ENCODE assay signal across 8 cellular contexts in genomic region chr11:57566035-57566504, GRCh38. TPM values are rescaled to one million over a fixed set of nuclear protein-coding genes. Genes with fewer than 3 reads are reported as not detected.
A peak's percentile ranks its signal among the peaks of the same experiment; 100 is the strongest.
DNase-seq lines count a peak whose midpoint lies in the region; ATAC-seq, FAIRE-seq and TF ChIP-seq lines count a peak whose summit lies in the region.

No MANE protein-coding gene starts in this region.

- peak overlapping the region; percentile 75 for H2AFZ ChIP-seq in K562 (ENCODE audit: low read depth, low read length)

- peak overlapping the region; percentile 97 for H3K4me2 ChIP-seq in K562 (ENCODE audit: insufficient read depth, low read length)

- no peak for TF ChIP-seq RAD21 in K562 (CRISPR knock-in tag; conservative IDR thresholded peaks at IDR 0.05 in 1 of 2, IDR thresholded peaks at IDR 0.05 in 1 of 2)

- H3K4me3 ChIP-seq in K562, result no peak overlapping the region; the same call in 1 of the 2 replicates

- peak overlapping the region; percentile 96 to 99 (median 97) for H3K4me3 Mint-ChIP-seq in immature natural killer cell

- H3K9ac ChIP-seq in K562 (ENCODE audit: insufficient read depth in 1 of 2, low read depth in 2 of 2, low read length in 2 of 2), result 0 out of 4 replicates have a peak overlapping the region, but pooled peaks of 1 of the 2 experiments have one; percentile 20

- in situ Hi-C loops in K562 (cut with MboI), result loop anchor here (5.0 kb wide), 1 partner anchor 76 kb away; no protein-coding TSS in a partner anchor

- peaks cover 0 to 8% (median 4%) of the 10 kb centered on the region in 3 donors for H3K36me3 Mint-ChIP-seq in immature natural killer cell

- peak overlapping the region; percentile 90 to 99 (median 96) for H3K27ac Mint-ChIP-seq in immature natural killer cell

- no peaks in the 10 kb centered on the region for H4K20me1 ChIP-seq in K562 (replicated peaks; ENCODE audit: control insufficient read depth, insufficient read depth, low read length)

- peak in 11 of 14 donors; percentile 8 to 35 (median 22) for DNase-seq in C1 segment of cervical spinal cord (lab: John Stamatoyannopoulos, UW)
- DNase-seq in NOMO-1 treated with dmso at 0.1 percent for 144 hours (lab: John Stamatoyannopoulos, UW; ENCODE audit: unreplicated experiment), result peak; percentile 23
- peak in 1 of 4 experiments; percentile 30 for DNase-seq in K562 (ENCODE audit: extremely low read depth in 1 of 4, low spot score in 3 of 4)
- DNase-seq in immature natural killer cell, result peak; percentile 50 to 62 (median 57)
- peak; percentile 28 for DNase-seq in stimulated activated CD8-positive, alpha-beta memory T cell treated with anti-CD3 and anti-CD28 coated beads, Interleukin-4, amount 100 ng/mL, for 48 hours
- no peak for DNase-seq in NCI-H1417 treated with DMSO at 0.1 percent for 48 hours (lab: John Stamatoyannopoulos, UW)

- H3K4me1 Mint-ChIP-seq in immature natural killer cell, result peaks cover 53 to 70% of the 10 kb centered on the region in 2 donors

- peak; percentile 71 for ATAC-seq in GM18868 (IDR thresholded peaks at IDR 0.05; ENCODE audit: unreplicated experiment)
- peak; percentile 51 for ATAC-seq in HG03045 (IDR thresholded peaks at IDR 0.05; ENCODE audit: unreplicated experiment)
- ATAC-seq in K562, result no peak

- no TSS peak for BruUV-seq in K562 (replicated peaks; lab: Mats Ljungman, UMichigan)

- no peaks in the 10 kb centered on the region for H3K9me1 ChIP-seq in K562 (ENCODE audit: control insufficient read depth, insufficient read depth, low read length)

- H3K27me3 ChIP-seq in K562 (ENCODE audit: control insufficient read depth in 2 of 2, insufficient read depth in 2 of 2, low read length in 2 of 2), result no peaks in the 10 kb centered on the region; a peak in 1 of 5 replicates

- peak; percentile 48 for FAIRE-seq in K562 (lab: Jason Lieb, UNC)

- POLR2A ChIA-PET in K562 (lab: Yijun Ruan, JAX), result no interaction called here

- peaks cover 4 to 9% (median 4%) of the 10 kb centered on the region in 3 donors for H3K27me3 Mint-ChIP-seq in immature natural killer cell (ENCODE audit: low read depth in 3 of 3)

- TF ChIP-seq CTCF in K562 (IDR thresholded peaks at IDR 0.05 in 2 of 3, conservative IDR thresholded peaks at IDR 0.05 in 1 of 3; ENCODE audit: insufficient read depth in 2 of 3, low read depth in 1 of 3, low read length in 3 of 3), result no peak

- no peaks in the 10 kb centered on the region for H3K9me3 Mint-ChIP-seq in immature natural killer cell

- CTCF ChIA-PET in K562 (lab: Yijun Ruan, JAX; ENCODE audit: low intra/inter-chr PET ratio), result interaction anchor here (0.6 kb wide), 1 partner anchor 316 kb away, joined by 3 read pairs; no protein-coding TSS in a partner anchor

- no peaks in the 10 kb centered on the region for H3K36me3 ChIP-seq in K562 (ENCODE audit: control insufficient read depth, insufficient read depth, low read length)

- no peaks in the 10 kb centered on the region; the same call in 2 of the 3 replicates for H3K79me2 ChIP-seq in K562 (ENCODE audit: control insufficient read depth, insufficient read depth, low read length)

- TF ChIP-seq POLR2A in K562 (conservative IDR thresholded peaks at IDR 0.05), result no peak

- WGBS in K562 (ENCODE audit: insufficient coverage, low coverage, missing lambda C conversion rate), result 36% methylated on average over 3 of the region's 3 CpGs

- H3K4me1 ChIP-seq in K562 (replicated peaks in 1 of 2; ENCODE audit: control insufficient read depth in 2 of 2, insufficient read depth in 2 of 2, low read length in 2 of 2), result peaks cover 16 to 22% of the 10 kb centered on the region in 2 experiments; a peak in 4 of 5 replicates

- intact Hi-C loops in K562 (cut with micrococcal nuclease), result loop anchor here (2.0 to 10.0 kb wide), 3 partner anchors 35 to 239 kb away; partner anchors contain the start of gene TIMM10

- TF ChIP-seq EP300 in K562 (IDR thresholded peaks at IDR 0.05; ENCODE audit: low read length), result no peak

- H3K9me3 ChIP-seq in K562 (replicated peaks; ENCODE audit: control insufficient read depth, insufficient read depth, low read depth, low read length), result no peaks in the 10 kb centered on the region

- H3K27ac ChIP-seq in K562 (ENCODE audit: extremely low read depth, low read depth, low read length), result peak overlapping the region; percentile 29; the same call in 1 of the 3 replicates

RNA-seq across cellular contexts. Expression of gene UBE2L6, which starts 1.4 kb away (rescaled TPM):
- total RNA-seq in K562 (2011; cell fraction: chromatin; rRNA removed; ENCODE audit: low replicate concordance), result 2.0 and 3.5 TPM in 2 replicates
- 1.8 and 2.6 TPM in 2 replicates for total RNA-seq in K562 (2011; cell fraction: nucleolus; rRNA removed)
- 2.4 and 3.6 TPM in 2 replicates for total RNA-seq in K562 (2011; cell fraction: nucleoplasm; rRNA removed)
- total RNA-seq in K562 (2014; rRNA removed), result 7.7 and 11.8 TPM in 2 replicates
- 6.4 and 7.9 TPM in 2 replicates for total RNA-seq in K562 (2014; rRNA removed; fragmentation: Illumina TruSeq; extraction: Trizol)
- total RNA-seq in K562 (2015; rRNA removed; fragmentation: Illumina TruSeq; extraction: Trizol), result 9.1 and 10.9 TPM in 2 replicates
- 9.7 and 9.8 TPM in 2 replicates for total RNA-seq in K562 (2021)
- polyA plus RNA-seq in K562 (2011; rRNA removed), result 5.4 and 5.9 TPM in 2 replicates
- polyA plus RNA-seq in K562 (2011; cell fraction: cytosol; rRNA removed), result 11.2 and 16.3 TPM in 2 replicates
- 2.8 and 4.5 TPM in 2 replicates for polyA plus RNA-seq in K562 (2011; cell fraction: nucleus; rRNA removed)
- polyA plus RNA-seq in K562 (2012), result 33.5 and 84.9 TPM in 2 replicates
- polyA plus RNA-seq in K562 (2014; fragmentation: Illumina TruSeq; extraction: Trizol), result 13.2 and 15.7 TPM in 2 replicates
- 10 to 100 TPM; 21.5 to 24.9 TPM for polyA plus RNA-seq in K562 (2014; fragmentation: Nextera tagmentation; extraction: Ambion mirVana)
- 9.8 and 11.1 TPM in 2 replicates for polyA plus RNA-seq in K562 (2014; rRNA removed)
- polyA minus RNA-seq in K562 (2011; rRNA and poly(A)+ RNA removed), result 5.3 and 6.6 TPM in 2 replicates
- polyA minus RNA-seq in K562 (2011; cell fraction: cytosol; rRNA and poly(A)+ RNA removed), result 3.4 TPM in 2 replicates
- 1.1 and 2.6 TPM in 2 replicates for polyA minus RNA-seq in K562 (2011; cell fraction: nucleus; rRNA and poly(A)+ RNA removed)
- polyA plus RNA-seq in immature natural killer cell, result 100 to 1,000 TPM; 310 to 706 (median 354) TPM

RNA-seq across cellular contexts. Expression of gene SMTNL1, which starts 28.7 kb away (rescaled TPM):
- total RNA-seq in K562 (2011; cell fraction: chromatin; rRNA removed; ENCODE audit: low replicate concordance), result not detected in 2 replicates
- total RNA-seq in K562 (2011; cell fraction: nucleolus; rRNA removed), result not detected in 2 replicates
- not detected in 2 replicates for total RNA-seq in K562 (2011; cell fraction: nucleoplasm; rRNA removed)
- total RNA-seq in K562 (2014; rRNA removed), result not detected in 2 replicates
- total RNA-seq in K562 (2014; rRNA removed; fragmentation: Illumina TruSeq; extraction: Trizol), result not detected in 2 replicates
- total RNA-seq in K562 (2015; rRNA removed; fragmentation: Illumina TruSeq; extraction: Trizol), result not detected in 2 replicates
- total RNA-seq in K562 (2021), result not detected in 2 replicates
- polyA plus RNA-seq in K562 (2011; rRNA removed), result not detected in 2 replicates
- not detected in 2 replicates for polyA plus RNA-seq in K562 (2011; cell fraction: cytosol; rRNA removed)
- not detected in 2 replicates for polyA plus RNA-seq in K562 (2011; cell fraction: nucleus; rRNA removed)
- polyA plus RNA-seq in K562 (2012), result 0.30 TPM in 1 of 2 replicates, not detected in the other
- polyA plus RNA-seq in K562 (2014; fragmentation: Illumina TruSeq; extraction: Trizol), result not detected in 2 replicates
- not detected for polyA plus RNA-seq in K562 (2014; fragmentation: Nextera tagmentation; extraction: Ambion mirVana)
- polyA plus RNA-seq in K562 (2014; rRNA removed), result not detected in 2 replicates
- polyA minus RNA-seq in K562 (2011; rRNA and poly(A)+ RNA removed), result not detected in 2 replicates
- polyA minus RNA-seq in K562 (2011; cell fraction: cytosol; rRNA and poly(A)+ RNA removed), result not detected in 2 replicates
- polyA minus RNA-seq in K562 (2011; cell fraction: nucleus; rRNA and poly(A)+ RNA removed), result not detected in 2 replicates
- polyA plus RNA-seq in immature natural killer cell, result under 1 TPM in 2 of 3 donors, not detected in 1; 0.12 to 0.47 TPM

RNA-seq across cellular contexts. Expression of gene SERPING1, which starts 31.4 kb away (rescaled TPM):
- 0.44 TPM in 1 of 2 replicates, not detected in the other for total RNA-seq in K562 (2011; cell fraction: chromatin; rRNA removed; ENCODE audit: low replicate concordance)
- 0.33 TPM in 1 of 2 replicates, not detected in the other for total RNA-seq in K562 (2011; cell fraction: nucleolus; rRNA removed)
- total RNA-seq in K562 (2011; cell fraction: nucleoplasm; rRNA removed), result 0.37 and 0.46 TPM in 2 replicates
- total RNA-seq in K562 (2014; rRNA removed), result not detected in 2 replicates
- not detected in 2 replicates for total RNA-seq in K562 (2014; rRNA removed; fragmentation: Illumina TruSeq; extraction: Trizol)
- 0.14 TPM in 1 of 2 replicates, not detected in the other for total RNA-seq in K562 (2015; rRNA removed; fragmentation: Illumina TruSeq; extraction: Trizol)
- 0.94 and 1.00 TPM in 2 replicates for total RNA-seq in K562 (2021)
- 0.10 and 0.31 TPM in 2 replicates for polyA plus RNA-seq in K562 (2011; rRNA removed)
- 0.37 and 0.40 TPM in 2 replicates for polyA plus RNA-seq in K562 (2011; cell fraction: cytosol; rRNA removed)
- 0.18 and 0.48 TPM in 2 replicates for polyA plus RNA-seq in K562 (2011; cell fraction: nucleus; rRNA removed)
- 0.30 and 1.2 TPM in 2 replicates for polyA plus RNA-seq in K562 (2012)
- polyA plus RNA-seq in K562 (2014; fragmentation: Illumina TruSeq; extraction: Trizol), result 0.08 and 0.31 TPM in 2 replicates
- polyA plus RNA-seq in K562 (2014; fragmentation: Nextera tagmentation; extraction: Ambion mirVana), result under 1 TPM; 0.21 to 0.30 TPM
- polyA plus RNA-seq in K562 (2014; rRNA removed), result 0.20 and 0.55 TPM in 2 replicates
- not detected in 2 replicates for polyA minus RNA-seq in K562 (2011; rRNA and poly(A)+ RNA removed)
- not detected in 2 replicates for polyA minus RNA-seq in K562 (2011; cell fraction: cytosol; rRNA and poly(A)+ RNA removed)
- 0.13 TPM in 1 of 2 replicates, not detected in the other for polyA minus RNA-seq in K562 (2011; cell fraction: nucleus; rRNA and poly(A)+ RNA removed)
- polyA plus RNA-seq in immature natural killer cell, result under 1 TPM in 1 of 3 donors, not detected in 2; 0.71 TPM

RNA-seq across cellular contexts. Expression of gene TIMM10, which starts 35.5 kb away (rescaled TPM):
- 16.6 and 31.9 TPM in 2 replicates for total RNA-seq in K562 (2011; cell fraction: chromatin; rRNA removed; ENCODE audit: low replicate concordance)
- 45.1 and 48.4 TPM in 2 replicates for total RNA-seq in K562 (2011; cell fraction: nucleolus; rRNA removed)
- total RNA-seq in K562 (2011; cell fraction: nucleoplasm; rRNA removed), result 37.1 and 40.2 TPM in 2 replicates
- total RNA-seq in K562 (2014; rRNA removed) (172 and 189 TPM in 2 replicates), K562 (2014; rRNA removed; fragmentation: Illumina TruSeq; extraction: Trizol) (86.1 and 109 TPM in 2 replicates), K562 (2015; rRNA removed; fragmentation: Illumina TruSeq; extraction: Trizol) (119 and 130 TPM in 2 replicates), K562 (2021) (159 and 166 TPM in 2 replicates)
- polyA plus RNA-seq in K562 (2011; rRNA removed) (133 and 155 TPM in 2 replicates), K562 (2014; fragmentation: Illumina TruSeq; extraction: Trizol) (158 and 183 TPM in 2 replicates), K562 (2014; fragmentation: Nextera tagmentation; extraction: Ambion mirVana) (100 to 1,000 TPM; 493 to 553 TPM), K562 (2014; rRNA removed) (199 and 222 TPM in 2 replicates), immature natural killer cell (100 to 1,000 TPM in 1 of 3 donors, 10 to 100 TPM in 2; 52.9 to 101 (median 55.7) TPM)
- 183 and 188 TPM in 2 replicates for polyA plus RNA-seq in K562 (2011; cell fraction: cytosol; rRNA removed)
- polyA plus RNA-seq in K562 (2011; cell fraction: nucleus; rRNA removed), result 68.3 and 76.8 TPM in 2 replicates
- 64.2 and 162 TPM in 2 replicates for polyA plus RNA-seq in K562 (2012)
- polyA minus RNA-seq in K562 (2011; rRNA and poly(A)+ RNA removed), result 67.5 and 72.6 TPM in 2 replicates
- polyA minus RNA-seq in K562 (2011; cell fraction: cytosol; rRNA and poly(A)+ RNA removed), result 17.3 and 37.4 TPM in 2 replicates
- 13.5 and 21.9 TPM in 2 replicates for polyA minus RNA-seq in K562 (2011; cell fraction: nucleus; rRNA and poly(A)+ RNA removed)

RNA-seq across cellular contexts. Expression of gene SLC43A1, which starts 50.6 kb away (rescaled TPM):
- total RNA-seq in K562 (2011; cell fraction: chromatin; rRNA removed; ENCODE audit: low replicate concordance), result 70.0 and 187 TPM in 2 replicates
- 140 and 142 TPM in 2 replicates for total RNA-seq in K562 (2011; cell fraction: nucleolus; rRNA removed)
- total RNA-seq in K562 (2011; cell fraction: nucleoplasm; rRNA removed), result 97.5 and 106 TPM in 2 replicates
- 32.0 and 36.4 TPM in 2 replicates for total RNA-seq in K562 (2014; rRNA removed)
- total RNA-seq in K562 (2014; rRNA removed; fragmentation: Illumina TruSeq; extraction: Trizol), result 14.8 and 17.3 TPM in 2 replicates
- total RNA-seq in K562 (2015; rRNA removed; fragmentation: Illumina TruSeq; extraction: Trizol), result 16.1 and 17.8 TPM in 2 replicates
- total RNA-seq in K562 (2021), result 41.8 and 42.9 TPM in 2 replicates
- 24.6 and 30.6 TPM in 2 replicates for polyA plus RNA-seq in K562 (2011; rRNA removed)
- polyA plus RNA-seq in K562 (2011; cell fraction: cytosol; rRNA removed), result 32.9 and 51.5 TPM in 2 replicates
- 72.6 and 94.2 TPM in 2 replicates for polyA plus RNA-seq in K562 (2011; cell fraction: nucleus; rRNA removed)
- 24.9 and 86.3 TPM in 2 replicates for polyA plus RNA-seq in K562 (2012)
- 33.4 and 37.3 TPM in 2 replicates for polyA plus RNA-seq in K562 (2014; fragmentation: Illumina TruSeq; extraction: Trizol)
- 1 to 10 TPM; 2.6 to 3.8 TPM for polyA plus RNA-seq in K562 (2014; fragmentation: Nextera tagmentation; extraction: Ambion mirVana)
- 29.9 and 30.6 TPM in 2 replicates for polyA plus RNA-seq in K562 (2014; rRNA removed)
- 23.7 and 32.9 TPM in 2 replicates for polyA minus RNA-seq in K562 (2011; rRNA and poly(A)+ RNA removed)
- polyA minus RNA-seq in K562 (2011; cell fraction: cytosol; rRNA and poly(A)+ RNA removed), result 24.3 and 29.1 TPM in 2 replicates
- 38.5 and 48.2 TPM in 2 replicates for polyA minus RNA-seq in K562 (2011; cell fraction: nucleus; rRNA and poly(A)+ RNA removed)
- polyA plus RNA-seq in immature natural killer cell, result 10 to 100 TPM; 15.8 to 20.3 (median 17.5) TPM
